In genomic region chr11:87036756-87037449, GRCh38 we compare ENCODE assay signal across 8 cellular contexts. TPM values are rescaled to one million over a fixed set of nuclear protein-coding genes. Genes with fewer than 3 reads are reported as not detected.
DNase-seq lines count a peak whose midpoint lies in the region; ATAC-seq and TF ChIP-seq lines count a peak whose summit lies in the region.

No MANE protein-coding gene starts in this region.

- H3K27me3 Mint-ChIP-seq in chondrocyte (ENCODE audit: low read depth): no peaks in the 10 kb centered on the region
- H3K27me3 Mint-ChIP-seq in mesothelial cell of epicardium (ENCODE audit: low read depth): no peaks in the 10 kb centered on the region

- H3K4me3 Mint-ChIP-seq in chondrocyte (ENCODE audit: unreplicated experiment): peak overlapping the region; percentile 97
- H3K4me3 Mint-ChIP-seq in mesothelial cell of epicardium: peak overlapping the region; percentile 98

- no peaks in the 10 kb centered on the region for H3K9me3 ChIP-seq in MG63

- peak; percentile 86 for DNase-seq in DMS53 treated with DMSO at 0.1 percent for 48 hours (lab: John Stamatoyannopoulos, UW; ENCODE audit: unreplicated experiment)
- DNase-seq in MG63: no peak
- no peak for DNase-seq in chondrocyte (ENCODE audit: low spot score)
- no peak for DNase-seq in mesothelial cell of epicardium (ENCODE audit: low spot score in 2 of 2, unreplicated experiment in 2 of 2)
- no peak for DNase-seq in ecto neural progenitor cell (ENCODE audit: low spot score)
- DNase-seq in GF-D8 (lab: John Stamatoyannopoulos, UW): no peak
- no peak for DNase-seq in NCI-H748 treated with DMSO at 0.1 percent for 48 hours (lab: John Stamatoyannopoulos, UW)

- no peak for TF ChIP-seq CTCF in chondrocyte (IDR thresholded peaks at IDR 0.05)
- no peak for TF ChIP-seq CTCF in mesothelial cell of epicardium (IDR thresholded peaks at IDR 0.05; ENCODE audit: unreplicated experiment)

- peaks cover 35% of the 10 kb centered on the region for H3K4me1 Mint-ChIP-seq in chondrocyte (ENCODE audit: low read depth)
- H3K4me1 Mint-ChIP-seq in mesothelial cell of epicardium: peaks cover 27% of the 10 kb centered on the region

- H3K36me3 ChIP-seq in MG63: no peaks in the 10 kb centered on the region

- H3K9me3 Mint-ChIP-seq in chondrocyte (ENCODE audit: low read depth) (no peaks in the 10 kb centered on the region), mesothelial cell of epicardium (no peaks in the 10 kb centered on the region)

- no peak overlapping the region for H3K27ac Mint-ChIP-seq in chondrocyte (ENCODE audit: unreplicated experiment)
- peak overlapping the region; percentile 58 for H3K27ac Mint-ChIP-seq in mesothelial cell of epicardium

- no peaks in the 10 kb centered on the region for H3K36me3 Mint-ChIP-seq in chondrocyte (ENCODE audit: low read depth)
- H3K36me3 Mint-ChIP-seq in mesothelial cell of epicardium: peaks cover 8% of the 10 kb centered on the region

- peak overlapping the region; percentile 89 for H3K4me3 ChIP-seq in MG63

- peak; percentile 11 for ATAC-seq in GM21390 (IDR thresholded peaks at IDR 0.05; ENCODE audit: unreplicated experiment)

- H3K27me3 ChIP-seq in MG63: no peaks in the 10 kb centered on the region

RNA-seq across cellular contexts. Expression of gene TMEM135, which starts 0.8 kb away (rescaled TPM):
- 7.3 and 10.7 TPM in 2 replicates for total RNA-seq in MG63 (2014; rRNA removed; shearing (Covaris generic); ENCODE audit: low replicate concordance)
- total RNA-seq in chondrocyte (13.3 to 22.9 TPM (median 16.8 TPM) in 3 replicates), mesothelial cell of epicardium (36.0 to 42.6 TPM (median 39.9 TPM) in 3 replicates)
